Comparison of ENCODE assay signal across 1 cellular context in genomic region chr7:46131916-46132795, GRCh38.
TF ChIP-seq lines count a peak whose summit lies in the region.

No MANE protein-coding gene starts in this region.

TF ChIP-seq in IMR-90, 13 proteins besides CTCF, POLR2A, EP300 and RAD21 (continued from another document):
- TF ChIP-seq, protein P1, sequence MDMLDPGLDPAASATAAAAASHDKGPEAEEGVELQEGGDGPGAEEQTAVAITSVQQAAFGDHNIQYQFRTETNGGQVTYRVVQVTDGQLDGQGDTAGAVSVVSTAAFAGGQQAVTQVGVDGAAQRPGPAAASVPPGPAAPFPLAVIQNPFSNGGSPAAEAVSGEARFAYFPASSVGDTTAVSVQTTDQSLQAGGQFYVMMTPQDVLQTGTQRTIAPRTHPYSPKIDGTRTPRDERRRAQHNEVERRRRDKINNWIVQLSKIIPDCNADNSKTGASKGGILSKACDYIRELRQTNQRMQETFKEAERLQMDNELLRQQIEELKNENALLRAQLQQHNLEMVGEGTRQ (IDR thresholded peaks at IDR 0.05; ENCODE audit: low read depth, low read length) = no peak
- no peak for TF ChIP-seq BHLHE40 (IDR thresholded peaks at IDR 0.05; ENCODE audit: low read depth, low read length)
